In the genomic region with DNA sequence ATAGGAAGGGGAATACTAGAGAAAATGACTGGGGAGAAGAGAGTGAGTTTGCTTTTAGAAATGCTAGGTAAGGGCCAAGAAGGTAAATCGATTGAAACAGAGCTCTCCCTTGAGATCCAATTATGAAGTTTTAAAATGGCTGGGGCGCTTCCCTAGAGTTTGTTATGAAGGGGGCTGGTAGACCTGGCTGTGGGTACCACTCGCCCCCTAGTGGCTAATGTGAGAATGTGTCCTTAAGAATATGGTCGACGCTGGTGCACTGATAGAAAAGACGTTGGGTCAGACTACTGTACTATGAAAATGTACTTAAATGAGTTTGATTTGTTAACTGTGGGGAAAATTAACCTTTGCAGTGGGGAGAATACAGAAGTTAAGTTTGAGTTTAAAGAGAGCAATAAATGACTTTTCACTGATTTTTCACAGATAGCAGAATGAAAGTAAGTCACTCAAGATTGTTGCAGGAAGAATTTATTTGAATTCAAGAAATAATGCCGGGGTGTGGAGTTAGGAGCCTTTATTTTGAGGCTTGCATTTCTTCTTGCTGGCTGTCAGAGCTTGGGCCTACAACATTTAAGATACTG, we compare ENCODE assay signal across 8 cellular contexts. TPM values are rescaled to one million over a fixed set of nuclear protein-coding genes. Genes with fewer than 3 reads are reported as not detected.
DNase-seq lines count a peak whose midpoint lies in the region; ATAC-seq and TF ChIP-seq lines count a peak whose summit lies in the region.

No MANE protein-coding gene starts in this region.

- TF ChIP-seq CTCF in BE2C (IDR thresholded peaks at IDR 0.05; ENCODE audit: low read depth, low read length) (peak; percentile 97), right lobe of liver (IDR thresholded peaks at IDR 0.05) (peak; percentile 72 to 91 (median 88))

- no peaks in the 10 kb centered on the region for H3K36me3 ChIP-seq in BE2C
- H3K36me3 ChIP-seq in right lobe of liver = no peaks in the 10 kb centered on the region

- WGBS in right lobe of liver (ENCODE audit: insufficient coverage, low coverage, low lambda C conversion rate, missing lambda C conversion rate) = 5% methylated on average over 7 of the region's 7 CpGs

- ATAC-seq in GM18909 (IDR thresholded peaks at IDR 0.05; ENCODE audit: poor library complexity, unreplicated experiment) (peak; percentile 91), HG03103 (IDR thresholded peaks at IDR 0.05; ENCODE audit: low read depth, unreplicated experiment) (peak; percentile 80), right lobe of liver (peak; percentile 96 to 99 (median 97))

- H3K4me3 ChIP-seq in BE2C (ENCODE audit: low read depth, low read length) (no peak overlapping the region), right lobe of liver (no peak overlapping the region)

- DNase-seq in BE2C = peak; percentile 56
- DNase-seq in NCI-H2107 treated with DMSO at 0.1 percent for 48 hours (lab: John Stamatoyannopoulos, UW; ENCODE audit: unreplicated experiment) = peak; percentile 99
- peak; percentile 14 for DNase-seq in UCSD-AML1 (lab: John Stamatoyannopoulos, UW; ENCODE audit: unreplicated experiment)
- DNase-seq in cerebellum (ENCODE audit: low spot score) = peak; percentile 55
- peak in 2 of 3 donors; percentile 21 to 60 for DNase-seq in right lobe of liver
- peak; percentile 28 for DNase-seq in stimulated activated CD8-positive, alpha-beta memory T cell treated with anti-CD3 and anti-CD28 coated beads, Interleukin-12 subunit alpha, Interleukin-12 subunit beta, amount 100 ng/mL, for 1 hour (ENCODE audit: low read depth)

- intact Hi-C loops in right lobe of liver (cut with DNase I) = no loop called here

- no peaks in the 10 kb centered on the region for H3K4me1 ChIP-seq in BE2C
- H3K4me1 ChIP-seq in right lobe of liver = peaks cover 0 to 7% (median 0%) of the 10 kb centered on the region in 4 donors

- H3K9me3 ChIP-seq in BE2C (no peaks in the 10 kb centered on the region), right lobe of liver (no peaks in the 10 kb centered on the region)

- no peak for TF ChIP-seq POLR2A in right lobe of liver (IDR thresholded peaks at IDR 0.05)

- H3K27me3 ChIP-seq in BE2C (no peaks in the 10 kb centered on the region), right lobe of liver (no peaks in the 10 kb centered on the region)

- H3K27ac ChIP-seq in right lobe of liver = no peak overlapping the region

RNA-seq across cellular contexts. Expression of a gene that starts 9.2 kb away (rescaled TPM):
- not detected for polyA plus RNA-seq in BE2C (2012; ENCODE audit: insufficient read depth, insufficient read length, low read depth)
- 0.36 TPM for total RNA-seq in cerebellum
- not detected for total RNA-seq in right lobe of liver

RNA-seq across cellular contexts. Expression of a gene that starts 42.5 kb away (rescaled TPM):
- 0.42 TPM for polyA plus RNA-seq in BE2C (2012; ENCODE audit: insufficient read depth, insufficient read length, low read depth)
- total RNA-seq in cerebellum (1.00 TPM), right lobe of liver (under 1 TPM; 0.12 to 0.69 (median 0.34) TPM)

RNA-seq across cellular contexts. Expression of a gene that starts 45.0 kb away (rescaled TPM):
- polyA plus RNA-seq in BE2C (2012; ENCODE audit: insufficient read depth, insufficient read length, low read depth) = 96.4 TPM
- total RNA-seq in cerebellum = 91.8 TPM
- not detected for total RNA-seq in right lobe of liver

Comparison
In these comparisons a context has a peak if more than half of its experiments do, and no peak if none do; other contexts are left out.
1. DNase-seq: peak in every context shown above with its lines; median percentile 99 in NCI-H2107 treated with DMSO at 0.1 percent for 48 hours; 56 in BE2C; 55 in cerebellum; 40 in right lobe of liver; 28 in stimulated activated CD8-positive, alpha-beta memory T cell treated with anti-CD3 and anti-CD28 coated beads, Interleukin-12 subunit alpha, Interleukin-12 subunit beta, amount 100 ng/mL, for 1 hour; 14 in UCSD-AML1.
2. RNA of a gene that starts 45.0 kb away (total RNA-seq): 91.8 TPM in cerebellum (single experiment); not detected in right lobe of liver; every median in the first group is over 10 times any median in the second.
3. Peak in every context shown above with its lines, with median percentiles within 50 percentile points of each other: ATAC-seq.